In genomic region chr19:35908977-35909683, GRCh38 we compare ENCODE assay signal across 9 cellular contexts. TPM values are rescaled to one million over a fixed set of nuclear protein-coding genes. Genes with fewer than 3 reads are reported as not detected.
DNase-seq lines count a peak whose midpoint lies in the region; ATAC-seq lines count a peak whose summit lies in the region.
"Had no signal": no experiment of that assay in that cellular context is flagged by ENCODE, and none has a peak within 500 bp of the region (broad histone marks: within the 10 kb centered on the region; RNA-seq: fewer than 3 reads in every experiment).

No MANE protein-coding gene starts in this region.

- H3K4me1 Mint-ChIP-seq in activated naive CD4-positive, alpha-beta T cell treated with anti-CD3 and anti-CD28 coated beads, Interleukin-2, amount 50 U/mL, for 24 hours = peaks cover 37% of the 10 kb centered on the region
- H3K4me1 Mint-ChIP-seq in activated T-helper 1 cell treated with anti-CD3 and anti-CD28 coated beads, Interleukin-12 subunit alpha, Interleukin-12 subunit beta, Interleukin-2, Interleukin-4 antibody, amounts not matched to agents 30 ng/mL and 10 ng/mL and 1 ng/mL, durations not matched to agents 14 hours and 24 hours and 36 hours (ENCODE audit: low read depth) = peaks cover 21% of the 10 kb centered on the region
- peaks cover 32% of the 10 kb centered on the region for H3K4me1 Mint-ChIP-seq in memory B cell

- no peaks in the 10 kb centered on the region for H3K27me3 Mint-ChIP-seq in activated naive CD4-positive, alpha-beta T cell treated with anti-CD3 and anti-CD28 coated beads, Interleukin-2, amount 50 U/mL, for 24 hours
- H3K27me3 Mint-ChIP-seq in activated T-helper 1 cell treated with anti-CD3 and anti-CD28 coated beads, Interleukin-12 subunit alpha, Interleukin-12 subunit beta, Interleukin-2, Interleukin-4 antibody, amounts not matched to agents 30 ng/mL and 10 ng/mL and 1 ng/mL, durations not matched to agents 14 hours and 24 hours and 36 hours (ENCODE audit: insufficient read depth) = no peaks in the 10 kb centered on the region
- H3K27me3 Mint-ChIP-seq in memory B cell = no peaks in the 10 kb centered on the region

- no peaks in the 10 kb centered on the region for H3K36me3 ChIP-seq in aorta (ENCODE audit: control insufficient read depth in 1 of 2, insufficient read depth in 2 of 2, low read length in 1 of 2)

- WGBS in aorta, 2 donors = 69 to 71% methylated on average over 10 of the region's 10 CpGs

- no peaks in the 10 kb centered on the region for H3K36me3 Mint-ChIP-seq in activated naive CD4-positive, alpha-beta T cell treated with anti-CD3 and anti-CD28 coated beads, Interleukin-2, amount 50 U/mL, for 24 hours
- no peaks in the 10 kb centered on the region for H3K36me3 Mint-ChIP-seq in activated T-helper 1 cell treated with anti-CD3 and anti-CD28 coated beads, Interleukin-12 subunit alpha, Interleukin-12 subunit beta, Interleukin-2, Interleukin-4 antibody, amounts not matched to agents 30 ng/mL and 10 ng/mL and 1 ng/mL, durations not matched to agents 14 hours and 24 hours and 36 hours (ENCODE audit: low read depth)
- no peaks in the 10 kb centered on the region for H3K36me3 Mint-ChIP-seq in memory B cell

- H3K9me3 ChIP-seq in aorta (ENCODE audit: control insufficient read depth, low read length) = no peaks in the 10 kb centered on the region

- H3K27ac Mint-ChIP-seq in activated naive CD4-positive, alpha-beta T cell treated with anti-CD3 and anti-CD28 coated beads, Interleukin-2, amount 50 U/mL, for 24 hours = peak overlapping the region; percentile 25
- H3K27ac Mint-ChIP-seq in activated T-helper 1 cell treated with anti-CD3 and anti-CD28 coated beads, Interleukin-12 subunit alpha, Interleukin-12 subunit beta, Interleukin-2, Interleukin-4 antibody, amounts not matched to agents 30 ng/mL and 10 ng/mL and 1 ng/mL, durations not matched to agents 14 hours and 24 hours and 36 hours = peak overlapping the region; percentile 26
- peak overlapping the region; percentile 82 for H3K27ac Mint-ChIP-seq in memory B cell

- no peaks in the 10 kb centered on the region for H3K27me3 ChIP-seq in aorta (ENCODE audit: control insufficient read depth in 1 of 2, insufficient read depth in 2 of 2, low read length in 1 of 2)

- no peak overlapping the region for H3K4me3 ChIP-seq in aorta (ENCODE audit: low read length in 2 of 2)

- H3K9me3 Mint-ChIP-seq in activated naive CD4-positive, alpha-beta T cell treated with anti-CD3 and anti-CD28 coated beads, Interleukin-2, amount 50 U/mL, for 24 hours = no peaks in the 10 kb centered on the region
- H3K9me3 Mint-ChIP-seq in activated T-helper 1 cell treated with anti-CD3 and anti-CD28 coated beads, Interleukin-12 subunit alpha, Interleukin-12 subunit beta, Interleukin-2, Interleukin-4 antibody, amounts not matched to agents 30 ng/mL and 10 ng/mL and 1 ng/mL, durations not matched to agents 14 hours and 24 hours and 36 hours = no peaks in the 10 kb centered on the region
- no peaks in the 10 kb centered on the region for H3K9me3 Mint-ChIP-seq in memory B cell

- DNase-seq in activated naive CD4-positive, alpha-beta T cell treated with anti-CD3 and anti-CD28 coated beads, Interleukin-2, amount 50 U/mL, for 16 hours = no peak
- DNase-seq in activated T-helper 1 cell treated with anti-CD3 and anti-CD28 coated beads, Interleukin-12 subunit alpha, Interleukin-12 subunit beta, Interleukin-2, Interleukin-4 antibody, amounts not matched to agents 30 ng/mL and 10 ng/mL and 1 ng/mL, durations not matched to agents 14 hours and 24 hours and 36 hours (ENCODE audit: low spot score) = no peak
- DNase-seq in memory B cell (ENCODE audit: low spot score in 2 of 2) (peak; percentile 74 to 85), aorta (peak; percentile 87 to 95), NCI-H1436 treated with DMSO at 0.1 percent for 48 hours (lab: John Stamatoyannopoulos, UW) (no peak)
- DNase-seq: NCI-H1417 treated with DMSO at 0.1 percent for 48 hours had no signal

- no peak overlapping the region for H3K27ac ChIP-seq in aorta (ENCODE audit: low read depth in 1 of 2, low read length in 2 of 2)

- intact Hi-C loops in activated T-helper 1 cell treated with anti-CD3 and anti-CD28 coated beads, Interleukin-12 subunit alpha, Interleukin-12 subunit beta, Interleukin-2, Interleukin-4 antibody, amounts not matched to agents 30 ng/mL and 10 ng/mL and 1 ng/mL, durations not matched to agents 14 hours and 24 hours and 36 hours (cut with micrococcal nuclease) = no loop called here
- intact Hi-C loops in aorta (cut with DNase I) = no loop called here

- no peaks in the 10 kb centered on the region for H3K4me1 ChIP-seq in aorta (ENCODE audit: control insufficient read depth in 1 of 2, insufficient read depth in 2 of 2, low read length in 2 of 2)

- H3K4me3 Mint-ChIP-seq in activated naive CD4-positive, alpha-beta T cell treated with anti-CD3 and anti-CD28 coated beads, Interleukin-2, amount 50 U/mL, for 24 hours = peak overlapping the region; percentile 51
- H3K4me3 Mint-ChIP-seq in activated T-helper 1 cell treated with anti-CD3 and anti-CD28 coated beads, Interleukin-12 subunit alpha, Interleukin-12 subunit beta, Interleukin-2, Interleukin-4 antibody, amounts not matched to agents 30 ng/mL and 10 ng/mL and 1 ng/mL, durations not matched to agents 14 hours and 24 hours and 36 hours = no peak overlapping the region
- H3K4me3 Mint-ChIP-seq in memory B cell = peak overlapping the region; percentile 55

- ATAC-seq in memory B cell (ENCODE audit: low read depth) (peak; percentile 93), aorta (ENCODE audit: low FRiP score) (peak; percentile 79), HG02981 (IDR thresholded peaks at IDR 0.05; ENCODE audit: unreplicated experiment) (no peak), GM18498 (IDR thresholded peaks at IDR 0.05; ENCODE audit: unreplicated experiment) (no peak)

RNA-seq across cellular contexts. Expression of gene TYROBP, which starts 1.0 kb away (rescaled TPM):
- total RNA-seq in activated T-helper 1 cell treated with anti-CD3 and anti-CD28 coated beads, Interleukin-12 subunit alpha, Interleukin-12 subunit beta, Interleukin-2, Interleukin-4 antibody, amounts not matched to agents 30 ng/mL and 10 ng/mL and 1 ng/mL, durations not matched to agents 14 hours and 24 hours and 36 hours = not detected in 2 replicates
- 100 to 1,000 TPM in 1 of 2 donors, 10 to 100 TPM in 1; 98.9 to 117 TPM for total RNA-seq in aorta
- 100 to 1,000 TPM in 1 of 2 donors, 10 to 100 TPM in 1; 48.8 to 327 TPM for polyA plus RNA-seq in aorta

RNA-seq across cellular contexts. Expression of gene HCST, which starts 6.8 kb away (rescaled TPM):
- total RNA-seq in activated T-helper 1 cell treated with anti-CD3 and anti-CD28 coated beads, Interleukin-12 subunit alpha, Interleukin-12 subunit beta, Interleukin-2, Interleukin-4 antibody, amounts not matched to agents 30 ng/mL and 10 ng/mL and 1 ng/mL, durations not matched to agents 14 hours and 24 hours and 36 hours = 58.5 and 62.2 TPM in 2 replicates
- 10 to 100 TPM; 18.7 TPM for total RNA-seq in aorta
- polyA plus RNA-seq in aorta = 10 to 100 TPM in 1 of 2 donors, 1 to 10 TPM in 1; 7.3 to 20.9 TPM

RNA-seq across cellular contexts. Expression of gene NFKBID, which starts 8.8 kb away (rescaled TPM):
- 163 and 164 TPM in 2 replicates for total RNA-seq in activated T-helper 1 cell treated with anti-CD3 and anti-CD28 coated beads, Interleukin-12 subunit alpha, Interleukin-12 subunit beta, Interleukin-2, Interleukin-4 antibody, amounts not matched to agents 30 ng/mL and 10 ng/mL and 1 ng/mL, durations not matched to agents 14 hours and 24 hours and 36 hours
- 10 to 100 TPM; 18.9 to 19.4 TPM for total RNA-seq in aorta
- 10 to 100 TPM in 1 of 2 donors, 1 to 10 TPM in 1; 2.9 to 10.4 TPM for polyA plus RNA-seq in aorta

RNA-seq across cellular contexts. Expression of gene LRFN3, which starts 27.0 kb away (rescaled TPM):
- 11.6 and 13.6 TPM in 2 replicates for total RNA-seq in activated T-helper 1 cell treated with anti-CD3 and anti-CD28 coated beads, Interleukin-12 subunit alpha, Interleukin-12 subunit beta, Interleukin-2, Interleukin-4 antibody, amounts not matched to agents 30 ng/mL and 10 ng/mL and 1 ng/mL, durations not matched to agents 14 hours and 24 hours and 36 hours
- 10 to 100 TPM; 14.5 to 15.1 TPM for total RNA-seq in aorta
- 1 to 10 TPM; 2.0 to 6.1 TPM for polyA plus RNA-seq in aorta

RNA-seq across cellular contexts. Expression of gene APLP1, which starts 40.8 kb away (rescaled TPM):
- total RNA-seq in activated T-helper 1 cell treated with anti-CD3 and anti-CD28 coated beads, Interleukin-12 subunit alpha, Interleukin-12 subunit beta, Interleukin-2, Interleukin-4 antibody, amounts not matched to agents 30 ng/mL and 10 ng/mL and 1 ng/mL, durations not matched to agents 14 hours and 24 hours and 36 hours = 2.3 and 2.4 TPM in 2 replicates
- total RNA-seq in aorta = 10 to 100 TPM; 12.9 to 13.5 TPM
- 10 to 100 TPM in 1 of 2 donors, 1 to 10 TPM in 1; 7.6 to 23.0 TPM for polyA plus RNA-seq in aorta

Comparison
In these comparisons a context has a peak if more than half of its experiments do, and no peak if none do; other contexts are left out.
1. H3K27ac Mint-ChIP-seq: peak in every context shown above with its lines; median percentile 82 in memory B cell; 26 in activated T-helper 1 cell treated with anti-CD3 and anti-CD28 coated beads, Interleukin-12 subunit alpha, Interleukin-12 subunit beta, Interleukin-2, Interleukin-4 antibody, amounts not matched to agents 30 ng/mL and 10 ng/mL and 1 ng/mL, durations not matched to agents 14 hours and 24 hours and 36 hours; 25 in activated naive CD4-positive, alpha-beta T cell treated with anti-CD3 and anti-CD28 coated beads, Interleukin-2, amount 50 U/mL, for 24 hours.
2. DNase-seq: peak in memory B cell (2 of 2) and aorta (2 of 2); none in activated naive CD4-positive, alpha-beta T cell treated with anti-CD3 and anti-CD28 coated beads, Interleukin-2, amount 50 U/mL, for 16 hours (single experiment), activated T-helper 1 cell treated with anti-CD3 and anti-CD28 coated beads, Interleukin-12 subunit alpha, Interleukin-12 subunit beta, Interleukin-2, Interleukin-4 antibody, amounts not matched to agents 30 ng/mL and 10 ng/mL and 1 ng/mL, durations not matched to agents 14 hours and 24 hours and 36 hours (single experiment) and NCI-H1436 treated with DMSO at 0.1 percent for 48 hours (single experiment).
3. ATAC-seq: peak in memory B cell (single experiment) and aorta (single experiment); none in HG02981 (single experiment) and GM18498 (single experiment).
4. RNA of gene TYROBP, which starts 1.0 kb away (total RNA-seq): 98.9 to 117 TPM in aorta; not detected in activated T-helper 1 cell treated with anti-CD3 and anti-CD28 coated beads, Interleukin-12 subunit alpha, Interleukin-12 subunit beta, Interleukin-2, Interleukin-4 antibody, amounts not matched to agents 30 ng/mL and 10 ng/mL and 1 ng/mL, durations not matched to agents 14 hours and 24 hours and 36 hours; every median in the first group is over 10 times any median in the second.